In the genomic region with DNA sequence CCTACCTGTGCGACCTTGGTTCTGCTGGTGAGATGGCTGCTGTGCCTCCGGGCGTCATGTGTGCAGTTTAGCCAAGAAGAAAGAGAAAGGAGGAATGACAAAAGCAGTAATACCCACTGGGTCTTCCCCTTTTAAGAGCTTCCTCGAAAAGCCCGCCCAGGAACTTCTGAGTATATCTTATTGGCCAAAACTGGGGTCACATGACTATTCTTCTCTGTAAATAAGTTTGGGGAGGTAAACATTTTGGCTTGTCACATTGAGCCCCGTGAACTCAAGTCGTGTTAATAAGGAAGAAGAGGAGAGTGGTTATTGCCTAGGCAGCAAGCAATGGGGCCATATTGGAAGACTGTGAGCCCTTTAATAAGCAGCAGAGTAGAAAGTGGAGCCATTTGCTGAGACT, we compare ENCODE assay signal across 5 cellular contexts.
"Had no signal": no experiment of that assay in that cellular context is flagged by ENCODE, and none has a peak within 500 bp of the region (broad histone marks: within the 10 kb centered on the region; RNA-seq: fewer than 3 reads in every experiment).

No MANE protein-coding gene starts in this region.

- H3K4me3 Mint-ChIP-seq: H9 had no signal

- H3K4me3 ChIP-seq: GM23248 had no signal

- H3K27ac ChIP-seq: GM23248 had no signal

- DNase-seq: H9, HCEC 1CT, IMR-90, KBM-7 had no signal

- H3K27ac Mint-ChIP-seq: H9 had no signal

- H3K9me3 Mint-ChIP-seq: H9 had no signal

- H3K9ac ChIP-seq: GM23248 had no signal

- H2AFZ ChIP-seq: GM23248 had no signal
